12 cellular contexts compared by ENCODE assay signal in genomic region chr17:63573634-63574033, GRCh38. TPM values are rescaled to one million over a fixed set of nuclear protein-coding genes. Genes with fewer than 3 reads are reported as not detected.
A peak's percentile ranks its signal among the peaks of the same experiment; 100 is the strongest.
DNase-seq lines count a peak whose midpoint lies in the region; ATAC-seq and TF ChIP-seq lines count a peak whose summit lies in the region.
"Had no signal": no experiment of that assay in that cellular context is flagged by ENCODE, and none has a peak within 500 bp of the region (broad histone marks: within the 10 kb centered on the region; RNA-seq: fewer than 3 reads in every experiment).

No MANE protein-coding gene starts in this region.

- intact Hi-C loops in lower lobe of right lung (cut with DNase I): no loop called here
- intact Hi-C loops in sciatic nerve (cut with DNase I): no loop called here

- peaks cover 94% of the 10 kb centered on the region for H3K79me2 ChIP-seq in GM23248 (ENCODE audit: insufficient read depth)

- H3K9me3 ChIP-seq in GM23248 (ENCODE audit: low read depth): no peaks in the 10 kb centered on the region
- no peaks in the 10 kb centered on the region for H3K9me3 ChIP-seq in lower lobe of right lung
- no peaks in the 10 kb centered on the region for H3K9me3 ChIP-seq in Peyer's patch

- H3K36me3 ChIP-seq in GM23248 (ENCODE audit: low read depth) (no peaks in the 10 kb centered on the region), lower lobe of right lung (peaks cover 13% of the 10 kb centered on the region), Peyer's patch (peaks cover 0 to 8% (median 0%) of the 10 kb centered on the region in 3 donors)

- DNase-seq in AG10803 (ENCODE audit: low read depth) (peak; percentile 6), GM23248 (peak; percentile 27), astrocyte of the hippocampus (ENCODE audit: low read depth, low spot score) (peak; percentile 15), lower lobe of right lung (no peak), Peyer's patch (no peak), sciatic nerve (ENCODE audit: low spot score) (no peak)
- DNase-seq: activated B cell treated with CpG ODN at 0.5 μM for 24 hours, hippocampal formation, NCI-H526 treated with DMSO at 0.1 percent for 48 hours had no signal

- no peak overlapping the region for H3K9ac ChIP-seq in GM23248

- ATAC-seq in lower lobe of right lung: no peak
- ATAC-seq in HG03342 (IDR thresholded peaks at IDR 0.05; ENCODE audit: unreplicated experiment): no peak
- ATAC-seq in sciatic nerve: no peak
- no peak for ATAC-seq in HG02571 (IDR thresholded peaks at IDR 0.05; ENCODE audit: unreplicated experiment)

- in situ Hi-C loops in GM23248 (cut with MboI): no loop called here

- no peak overlapping the region for H2AFZ ChIP-seq in GM23248

- 58% methylated on average over 5 of the region's 5 CpGs for WGBS in GM23248 (ENCODE audit: low coverage in 1 of 2, low lambda C conversion rate in 2 of 2, missing lambda C conversion rate in 2 of 2), 2 experiments

- peaks cover 22% of the 10 kb centered on the region for H4K20me1 ChIP-seq in GM23248 (ENCODE audit: insufficient read depth)

- TF ChIP-seq POLR2A in Peyer's patch (IDR thresholded peaks at IDR 0.05): no peak

- TF ChIP-seq CTCF in AG10803 (conservative IDR thresholded peaks at IDR 0.05; ENCODE audit: low read length) (peak; percentile 50), lower lobe of right lung (IDR thresholded peaks at IDR 0.05) (peak; percentile 9), Peyer's patch (IDR thresholded peaks at IDR 0.05) (peak in 3 of 6 experiments; percentile 16 to 36 (median 33))

- no peaks in the 10 kb centered on the region for H3K9me2 ChIP-seq in GM23248 (ENCODE audit: insufficient read depth)

- H3K4me1 ChIP-seq in GM23248 (ENCODE audit: insufficient read depth) (peaks cover 26% of the 10 kb centered on the region), lower lobe of right lung (peaks cover 2% of the 10 kb centered on the region), Peyer's patch (no peaks in the 10 kb centered on the region)

- H3K27me3 ChIP-seq in GM23248 (replicated peaks; ENCODE audit: insufficient read depth) (no peaks in the 10 kb centered on the region), lower lobe of right lung (ENCODE audit: low read depth) (no peaks in the 10 kb centered on the region), Peyer's patch (no peaks in the 10 kb centered on the region)

- H3F3A ChIP-seq in GM23248 (ENCODE audit: insufficient read depth): peaks cover 34% of the 10 kb centered on the region

- no peak overlapping the region for H3K4me2 ChIP-seq in GM23248 (ENCODE audit: unreplicated experiment)

- H3K27ac ChIP-seq in GM23248: no peak overlapping the region
- no peak overlapping the region for H3K27ac ChIP-seq in lower lobe of right lung
- H3K27ac ChIP-seq in Peyer's patch: no peak overlapping the region

- no peak overlapping the region for H3K4me3 ChIP-seq in AG10803 (ENCODE audit: low read length)
- H3K4me3 ChIP-seq in GM23248: no peak overlapping the region
- no peak overlapping the region for H3K4me3 ChIP-seq in lower lobe of right lung
- no peak overlapping the region for H3K4me3 ChIP-seq in Peyer's patch

RNA-seq across cellular contexts. Expression of gene DCAF7, which starts 23.4 kb away (rescaled TPM):
- total RNA-seq in GM23248 (2014; rRNA removed; shearing (Covaris generic)): 21.2 and 21.6 TPM in 2 replicates
- 38.2 and 38.4 TPM in 2 replicates for polyA plus RNA-seq in GM23248 (2016; fragmentation: Nextera tagmentation; extraction: Ambion mirVana)
- total RNA-seq in lower lobe of right lung (93.8 TPM), Peyer's patch (10 to 100 TPM; 32.2 to 65.3 (median 48.9) TPM), sciatic nerve (60.6 TPM)

RNA-seq across cellular contexts. Expression of gene TACO1, which starts 27.1 kb away (rescaled TPM):
- 7.9 and 16.4 TPM in 2 replicates for total RNA-seq in GM23248 (2014; rRNA removed; shearing (Covaris generic))
- polyA plus RNA-seq in GM23248 (2016; fragmentation: Nextera tagmentation; extraction: Ambion mirVana): 22.3 and 23.8 TPM in 2 replicates
- total RNA-seq in lower lobe of right lung (13.6 TPM), Peyer's patch (10 to 100 TPM; 12.4 to 38.7 (median 36.0) TPM), sciatic nerve (12.2 TPM)

RNA-seq across cellular contexts. Expression of gene MAP3K3, which starts 48.6 kb away (rescaled TPM):
- 36.7 and 49.3 TPM in 2 replicates for total RNA-seq in GM23248 (2014; rRNA removed; shearing (Covaris generic))
- polyA plus RNA-seq in GM23248 (2016; fragmentation: Nextera tagmentation; extraction: Ambion mirVana): 8.6 and 12.2 TPM in 2 replicates
- 58.5 TPM for total RNA-seq in lower lobe of right lung
- 10 to 100 TPM; 17.3 to 61.9 (median 39.2) TPM for total RNA-seq in Peyer's patch
- total RNA-seq in sciatic nerve: 63.4 TPM

RNA-seq across cellular contexts. Expression of gene KCNH6, which starts 50.5 kb away (rescaled TPM):
- not detected in 2 replicates for total RNA-seq in GM23248 (2014; rRNA removed; shearing (Covaris generic))
- polyA plus RNA-seq in GM23248 (2016; fragmentation: Nextera tagmentation; extraction: Ambion mirVana): not detected in 2 replicates
- total RNA-seq in lower lobe of right lung (0.27 TPM), Peyer's patch (10 to 100 TPM in 3 of 4 donors, 1 to 10 TPM in 1; 3.3 to 78.6 (median 26.7) TPM), sciatic nerve (not detected)
- total RNA-seq: activated B cell treated with CpG ODN at 0.5 μM for 24 hours, omental fat pad had no signal

Comparison
In these comparisons a context has a peak if more than half of its experiments do, and no peak if none do; other contexts are left out.
1. DNase-seq: peak in AG10803 (single experiment), GM23248 (single experiment) and astrocyte of the hippocampus (single experiment); none in lower lobe of right lung (single experiment), Peyer's patch (0 of 3) and sciatic nerve (single experiment).